Comparison of ENCODE assay signal across 28 cellular contexts in genomic region chr18:23927821-23928746, GRCh38.
DNase-seq lines count a peak whose midpoint lies in the region; ATAC-seq, FAIRE-seq and TF ChIP-seq lines count a peak whose summit lies in the region.
"Had no signal": no experiment of that assay in that cellular context is flagged by ENCODE, and none has a peak within 500 bp of the region (broad histone marks: within the 10 kb centered on the region; RNA-seq: fewer than 3 reads in every experiment).

No MANE protein-coding gene starts in this region.

- no peaks in the 10 kb centered on the region for H3K27me3 Mint-ChIP-seq in activated CD4-positive, alpha-beta memory T cell treated with anti-CD3 and anti-CD28 coated beads, Interleukin-2, amount 10 ng/mL, durations not matched to agents 7 days and 5 days
- no peaks in the 10 kb centered on the region for H3K27me3 Mint-ChIP-seq in activated CD4-positive, alpha-beta memory T cell treated with anti-CD3 and anti-CD28 coated beads for 36 hours
- peaks cover 0 to 6% (median 0%) of the 10 kb centered on the region in 5 donors for H3K27me3 Mint-ChIP-seq in naive thymus-derived CD4-positive, alpha-beta T cell
- H3K27me3 Mint-ChIP-seq: activated B cell treated with CpG ODN at 0.5 μM for 24 hours, B cell, brain had no signal

- intact Hi-C loops in activated CD4-positive, alpha-beta memory T cell treated with anti-CD3 and anti-CD28 coated beads for 36 hours (cut with micrococcal nuclease): loop anchor here (5.0 to 10.0 kb wide), 2 partner anchors 47 to 149 kb away; no protein-coding TSS in a partner anchor
- intact Hi-C loops in naive thymus-derived CD4-positive, alpha-beta T cell (cut with micrococcal nuclease): no loop called here

- H3K27ac Mint-ChIP-seq in activated CD4-positive, alpha-beta memory T cell treated with anti-CD3 and anti-CD28 coated beads, Interleukin-2, amount 10 ng/mL, durations not matched to agents 7 days and 5 days: peak overlapping the region; percentile 40
- no peak overlapping the region for H3K27ac Mint-ChIP-seq in activated CD4-positive, alpha-beta memory T cell treated with anti-CD3 and anti-CD28 coated beads for 36 hours
- H3K27ac Mint-ChIP-seq in naive thymus-derived CD4-positive, alpha-beta T cell: peak overlapping the region in 5 of 9 donors; percentile 60 to 89 (median 77)
- H3K27ac Mint-ChIP-seq: activated B cell treated with CpG ODN at 0.5 μM for 24 hours, B cell, nephron progenitor cell had no signal

- no peak overlapping the region for H3K4me3 Mint-ChIP-seq in activated CD4-positive, alpha-beta memory T cell treated with anti-CD3 and anti-CD28 coated beads, Interleukin-2, amount 10 ng/mL, durations not matched to agents 7 days and 5 days
- H3K4me3 Mint-ChIP-seq in activated CD4-positive, alpha-beta memory T cell treated with anti-CD3 and anti-CD28 coated beads for 36 hours: no peak overlapping the region
- H3K4me3 Mint-ChIP-seq in naive thymus-derived CD4-positive, alpha-beta T cell: peak overlapping the region in 7 of 10 donors; percentile 12 to 74 (median 56)
- H3K4me3 Mint-ChIP-seq: activated B cell treated with CpG ODN at 0.5 μM for 24 hours; activated T-cell treated with anti-CD3 and anti-CD28 coated beads, Interleukin-2, amount 50 U/mL, for 4 hours; B cell; brain; nephron progenitor cell; T-helper 2 cell treated with Interferon-gamma antibody and Interleukin-4, amounts not matched to agents 5 μg/mL and 100 μg/mL, for 36 hours had no signal

- H3K36me3 Mint-ChIP-seq in activated CD4-positive, alpha-beta memory T cell treated with anti-CD3 and anti-CD28 coated beads, Interleukin-2, amount 10 ng/mL, durations not matched to agents 7 days and 5 days (ENCODE audit: low read depth): no peaks in the 10 kb centered on the region
- H3K36me3 Mint-ChIP-seq in activated CD4-positive, alpha-beta memory T cell treated with anti-CD3 and anti-CD28 coated beads for 36 hours: no peaks in the 10 kb centered on the region
- H3K36me3 Mint-ChIP-seq in naive thymus-derived CD4-positive, alpha-beta T cell: peaks cover 0 to 15% (median 0%) of the 10 kb centered on the region in 5 donors
- H3K36me3 Mint-ChIP-seq: brain had no signal

- no peaks in the 10 kb centered on the region for H3K36me3 ChIP-seq in naive thymus-derived CD4-positive, alpha-beta T cell (ENCODE audit: control insufficient read depth in 2 of 3, insufficient read depth in 3 of 3, low read length in 3 of 3)
- H3K36me3 ChIP-seq: gastrocnemius medialis, right lobe of liver had no signal

- FAIRE-seq in GM18507 (lab: Jason Lieb, UNC): peak; percentile 24
- FAIRE-seq: A204.1, islet of Langerhans, K562 had no signal

- peaks cover 18% of the 10 kb centered on the region in 2 donors for H3K4me1 ChIP-seq in naive thymus-derived CD4-positive, alpha-beta T cell (ENCODE audit: control insufficient read depth in 2 of 2, insufficient read depth in 2 of 2, low read length in 2 of 2)
- H3K4me1 ChIP-seq: gastrocnemius medialis had no signal

- ATAC-seq in SK-N-SH treated with all-trans-retinoic acid at 6 μM for 48 hours (peak; percentile 71), GM21786 (IDR thresholded peaks at IDR 0.05; ENCODE audit: unreplicated experiment) (no peak)
- ATAC-seq in naive thymus-derived CD4-positive, alpha-beta T cell: no peak
- ATAC-seq: activated T-cell treated with anti-CD3 and anti-CD28 coated beads, Interleukin-2, amount 50 U/mL, for 4 hours; gastrocnemius medialis; HCT116; K562; left ventricle myocardium superior; Panc1; right lobe of liver had no signal

- peaks cover 28% of the 10 kb centered on the region for H3K4me1 Mint-ChIP-seq in activated CD4-positive, alpha-beta memory T cell treated with anti-CD3 and anti-CD28 coated beads, Interleukin-2, amount 10 ng/mL, durations not matched to agents 7 days and 5 days
- peaks cover 24% of the 10 kb centered on the region for H3K4me1 Mint-ChIP-seq in activated CD4-positive, alpha-beta memory T cell treated with anti-CD3 and anti-CD28 coated beads for 36 hours (ENCODE audit: low read depth)
- H3K4me1 Mint-ChIP-seq in naive thymus-derived CD4-positive, alpha-beta T cell: peaks cover 7 to 38% (median 31%) of the 10 kb centered on the region in 7 donors
- H3K4me1 Mint-ChIP-seq: activated B cell treated with CpG ODN at 0.5 μM for 24 hours, B cell, nephron progenitor cell had no signal

- H3K27ac ChIP-seq in naive thymus-derived CD4-positive, alpha-beta T cell (ENCODE audit: low read depth, low read length): no peak overlapping the region
- H3K27ac ChIP-seq: gastrocnemius medialis, right lobe of liver had no signal

- no peaks in the 10 kb centered on the region for H3K27me3 ChIP-seq in naive thymus-derived CD4-positive, alpha-beta T cell (ENCODE audit: control insufficient read depth in 2 of 2, insufficient read depth in 2 of 2, low read length in 2 of 2)
- H3K27me3 ChIP-seq: gastrocnemius medialis, right lobe of liver had no signal

- CTCF ChIA-PET in activated CD4-positive, alpha-beta memory T cell treated with anti-CD3 and anti-CD28 coated beads, Interleukin-2, amount 10 ng/mL, durations not matched to agents 7 days and 5 days (lab: Charles Lee): interaction anchor here (1.2 to 4.2 kb wide), 4 partner anchors 9 to 430 kb away, joined by 3 to 31 read pairs (median 4); no protein-coding TSS in a partner anchor
- CTCF ChIA-PET in activated CD4-positive, alpha-beta memory T cell treated with anti-CD3 and anti-CD28 coated beads for 36 hours (lab: Charles Lee): interaction anchor here (0.7 to 4.5 kb wide), 3 partner anchors 10 to 429 kb away, joined by 3 to 42 read pairs (median 3); no protein-coding TSS in a partner anchor
- CTCF ChIA-PET in naive thymus-derived CD4-positive, alpha-beta T cell (lab: Charles Lee): interaction anchor here (3.3 kb wide), 1 partner anchor 10 kb away, joined by 15 read pairs; no protein-coding TSS in a partner anchor

- DNase-seq in activated CD4-positive, alpha-beta memory T cell treated with anti-CD3 and anti-CD28 coated beads, Interleukin-2, amount 10 ng/mL, durations not matched to agents 7 days and 5 days: no peak
- no peak for DNase-seq in activated CD4-positive, alpha-beta memory T cell treated with anti-CD3 and anti-CD28 coated beads for 36 hours
- DNase-seq in GM18507 (ENCODE audit: extremely low spot score, insufficient read length, low read depth): no peak
- no peak for DNase-seq in naive thymus-derived CD4-positive, alpha-beta T cell
- DNase-seq in cerebellar nuclear complex (lab: John Stamatoyannopoulos, UW): no peak
- no peak for DNase-seq in stimulated activated CD4-positive, alpha-beta T cell treated with anti-CD3 and anti-CD28 coated beads, Interleukin-4, amount 100 ng/mL, for 1 hour
- DNase-seq: activated B cell treated with CpG ODN at 0.5 μM for 24 hours; activated T-cell treated with anti-CD3 and anti-CD28 coated beads, Interleukin-2, amount 50 U/mL, for 4 hours; effector CD8-positive, alpha-beta T cell; erythroblast; gastrocnemius medialis; left ventricle myocardium superior; NCI-H1694 treated with DMSO at 0.1 percent for 48 hours; NCI-H226; nephron progenitor cell; NK-92 treated with Interleukin-12 subunit alpha and Interleukin-12 subunit beta, amount 100 ng/mL, for 24 hours; right lobe of liver; stimulated activated CD4-positive, alpha-beta T cell treated with anti-CD3 and anti-CD28 coated beads, Interleukin-15, amount 100 ng/mL, for 24 hours had no signal

- H3K9me3 Mint-ChIP-seq in activated CD4-positive, alpha-beta memory T cell treated with anti-CD3 and anti-CD28 coated beads, Interleukin-2, amount 10 ng/mL, durations not matched to agents 7 days and 5 days: peaks cover 2% of the 10 kb centered on the region
- no peaks in the 10 kb centered on the region for H3K9me3 Mint-ChIP-seq in activated CD4-positive, alpha-beta memory T cell treated with anti-CD3 and anti-CD28 coated beads for 36 hours
- peaks cover 0 to 2% (median 0%) of the 10 kb centered on the region in 11 donors for H3K9me3 Mint-ChIP-seq in naive thymus-derived CD4-positive, alpha-beta T cell
- H3K9me3 Mint-ChIP-seq: activated B cell treated with CpG ODN at 0.5 μM for 24 hours; activated T-cell treated with anti-CD3 and anti-CD28 coated beads, Interleukin-2, amount 50 U/mL, for 4 hours; brain; nephron progenitor cell had no signal

- H3K9me3 ChIP-seq in naive thymus-derived CD4-positive, alpha-beta T cell (ENCODE audit: control insufficient read depth in 2 of 3, low read length in 3 of 3): no peaks in the 10 kb centered on the region
- H3K9me3 ChIP-seq: gastrocnemius medialis, right lobe of liver had no signal

- H3K4me3 ChIP-seq in naive thymus-derived CD4-positive, alpha-beta T cell (ENCODE audit: low read length): no peak overlapping the region
- H3K4me3 ChIP-seq: gastrocnemius medialis, K562, right lobe of liver had no signal

- POLR2A ChIA-PET in activated CD4-positive, alpha-beta memory T cell treated with anti-CD3 and anti-CD28 coated beads, Interleukin-2, amount 10 ng/mL, durations not matched to agents 7 days and 5 days (lab: Charles Lee): interaction anchor here (1.1 to 2.1 kb wide), 4 partner anchors 9 to 87 kb away, joined by 4 to 15 read pairs (median 7); partner anchors contain the start of gene TTC39C
- POLR2A ChIA-PET in activated CD4-positive, alpha-beta memory T cell treated with anti-CD3 and anti-CD28 coated beads for 36 hours (lab: Charles Lee): no interaction called here
- POLR2A ChIA-PET in naive thymus-derived CD4-positive, alpha-beta T cell (lab: Charles Lee): interaction anchor here (0.9 kb wide), 1 partner anchor 15 kb away, joined by 3 read pairs; no protein-coding TSS in a partner anchor

TF ChIP-seq in SK-N-SH treated with all-trans-retinoic acid at 6 μM for 48 hours, 23 proteins besides CTCF, POLR2A, EP300 and RAD21 (continues in another document):
- TF ChIP-seq BACH2 (CRISPR knock-in tag; IDR thresholded peaks at IDR 0.05; ENCODE audit: borderline replicate concordance) (no peak), ARNTL (CRISPR knock-in tag; IDR thresholded peaks at IDR 0.05; ENCODE audit: borderline replicate concordance, low read depth) (no peak), TOX (CRISPR knock-in tag; IDR thresholded peaks at IDR 0.05; ENCODE audit: borderline replicate concordance) (no peak), ESRRG (CRISPR knock-in tag; IDR thresholded peaks at IDR 0.05) (no peak), ZFP3 (CRISPR knock-in tag; IDR thresholded peaks at IDR 0.05) (no peak), RARB (CRISPR knock-in tag; IDR thresholded peaks at IDR 0.05) (no peak)

Comparison
In these comparisons a context has a peak if more than half of its experiments do, and no peak if none do; other contexts are left out.
1. H3K4me3 Mint-ChIP-seq: peak in naive thymus-derived CD4-positive, alpha-beta T cell (7 of 10); none in activated CD4-positive, alpha-beta memory T cell treated with anti-CD3 and anti-CD28 coated beads, Interleukin-2, amount 10 ng/mL, durations not matched to agents 7 days and 5 days (single experiment) and activated CD4-positive, alpha-beta memory T cell treated with anti-CD3 and anti-CD28 coated beads for 36 hours (single experiment).